Comparison of ENCODE assay signal across 1 cellular context in genomic region chr1:25924454-25924853, GRCh38.
A peak's percentile ranks its signal among the peaks of the same experiment; 100 is the strongest.
TF ChIP-seq lines count a peak whose summit lies in the region.

No MANE protein-coding gene starts in this region.

TF ChIP-seq in K562, 482 proteins besides CTCF, POLR2A, EP300 and RAD21 (continued from another document and continues in another):
- TF ChIP-seq TRIM25 (IDR thresholded peaks at IDR 0.05; ENCODE audit: borderline replicate concordance), result no peak
- TF ChIP-seq ZBTB34 (CRISPR knock-in tag; IDR thresholded peaks at IDR 0.05), result no peak
- TF ChIP-seq KDM1A (IDR thresholded peaks at IDR 0.05), result no peak
- TF ChIP-seq TBL1XR1 (IDR thresholded peaks at IDR 0.05; ENCODE audit: low read length in 2 of 2), result no peak
- peak; percentile 75; the same call in 1 of the 2 replicates for TF ChIP-seq TEAD4 (IDR thresholded peaks at IDR 0.05; ENCODE audit: low read length)
- TF ChIP-seq TEAD4 (CRISPR knock-in tag; IDR thresholded peaks at IDR 0.05; ENCODE audit: borderline replicate concordance), result no peak
- no peak for TF ChIP-seq CHD1 (IDR thresholded peaks at IDR 0.05; ENCODE audit: low read length)
- TF ChIP-seq NFIX (CRISPR knock-in tag; IDR thresholded peaks at IDR 0.05; ENCODE audit: low read depth), result no peak
- TF ChIP-seq MCM7 (IDR thresholded peaks at IDR 0.05), result no peak
- TF ChIP-seq KDM2B (CRISPR knock-in tag; IDR thresholded peaks at IDR 0.05), result no peak
- TF ChIP-seq MTF1 (CRISPR knock-in tag; IDR thresholded peaks at IDR 0.05; ENCODE audit: borderline replicate concordance), result no peak
- TF ChIP-seq MBD1 (CRISPR knock-in tag; IDR thresholded peaks at IDR 0.05), result no peak
- peak in 1 of 2 experiments; percentile 25; a peak in 1 of 4 replicates for TF ChIP-seq FOXA3 (CRISPR knock-in tag; conservative IDR thresholded peaks at IDR 0.05 in 1 of 2, IDR thresholded peaks at IDR 0.05 in 1 of 2)
- TF ChIP-seq PTTG1 (tag; IDR thresholded peaks at IDR 0.05; ENCODE audit: low read depth), result no peak
- no peak for TF ChIP-seq FOXK1 (CRISPR knock-in tag; IDR thresholded peaks at IDR 0.05; ENCODE audit: borderline replicate concordance)
- peak; percentile 9; the same call in 1 of the 2 replicates for TF ChIP-seq SOX6 (IDR thresholded peaks at IDR 0.05)
- no peak for TF ChIP-seq NFATC3 (IDR thresholded peaks at IDR 0.05)
- no peak for TF ChIP-seq IRF9 (tag; IDR thresholded peaks at IDR 0.05)
- no peak for TF ChIP-seq ELK1 (CRISPR knock-in tag; IDR thresholded peaks at IDR 0.05)
- TF ChIP-seq ATF7 (IDR thresholded peaks at IDR 0.05), result no peak
- no peak for TF ChIP-seq ZNF668 (CRISPR knock-in tag; IDR thresholded peaks at IDR 0.05)
- TF ChIP-seq RB1 (IDR thresholded peaks at IDR 0.05; ENCODE audit: low read depth), result no peak
- no peak for TF ChIP-seq ZBTB33 (CRISPR knock-in tag; IDR thresholded peaks at IDR 0.05)
- no peak for TF ChIP-seq ZBTB17 (CRISPR knock-in tag; IDR thresholded peaks at IDR 0.05)
- TF ChIP-seq VEZF1 (CRISPR knock-in tag; IDR thresholded peaks at IDR 0.05), result peak; percentile 20; the same call in 1 of the 2 replicates
- TF ChIP-seq DDX20 (tag; IDR thresholded peaks at IDR 0.05; ENCODE audit: low read depth), result no peak
- no peak for TF ChIP-seq E2F6 (IDR thresholded peaks at IDR 0.05; ENCODE audit: borderline replicate concordance in 1 of 2, extremely low read depth in 1 of 2, insufficient read depth in 1 of 2, insufficient read length in 1 of 2, low read depth in 1 of 2, low read length in 1 of 2, poor library complexity in 1 of 2, severe bottlenecking in 1 of 2)
- TF ChIP-seq PHF8 (IDR thresholded peaks at IDR 0.05; ENCODE audit: borderline replicate concordance, low read length), result no peak
- no peak for TF ChIP-seq ZNF764 (CRISPR knock-in tag; IDR thresholded peaks at IDR 0.05; ENCODE audit: low read depth)
- peak; percentile 61 for TF ChIP-seq SMARCA4 (IDR thresholded peaks at IDR 0.05)
- TF ChIP-seq HDGF (IDR thresholded peaks at IDR 0.05), result no peak
- no peak for TF ChIP-seq SRSF3 (IDR thresholded peaks at IDR 0.05; ENCODE audit: insufficient read depth, low read length)
- no peak for TF ChIP-seq DLX4 (CRISPR knock-in tag; IDR thresholded peaks at IDR 0.05)
- no peak for TF ChIP-seq ZNF408 (CRISPR knock-in tag; IDR thresholded peaks at IDR 0.05; ENCODE audit: low read depth)
- TF ChIP-seq CREB3 (tag; conservative IDR thresholded peaks at IDR 0.05; ENCODE audit: low read depth), result no peak
- TF ChIP-seq CBX5 (IDR thresholded peaks at IDR 0.05; ENCODE audit: borderline replicate concordance, low read depth), result no peak
- no peak for TF ChIP-seq ZNF398 (CRISPR knock-in tag; IDR thresholded peaks at IDR 0.05)
- no peak for TF ChIP-seq ELK3 (CRISPR knock-in tag; IDR thresholded peaks at IDR 0.05)
- no peak for TF ChIP-seq ETV1 (tag; conservative IDR thresholded peaks at IDR 0.05; ENCODE audit: low read depth)
- TF ChIP-seq ARNT (IDR thresholded peaks at IDR 0.05), result peak in 1 of 2 experiments; percentile 33; a peak in 1 of 4 replicates
- no peak for TF ChIP-seq ZNF165 (CRISPR knock-in tag; IDR thresholded peaks at IDR 0.05; ENCODE audit: borderline replicate concordance)
- TF ChIP-seq PKNOX1 (IDR thresholded peaks at IDR 0.05), result peak; percentile 32; the same call in 1 of the 2 replicates
- TF ChIP-seq ADNP (tag; IDR thresholded peaks at IDR 0.05), result 0 out of 2 replicates have a peak, but pooled peaks have one; percentile 17
- TF ChIP-seq MLX (CRISPR knock-in tag; conservative IDR thresholded peaks at IDR 0.05), result no peak
- TF ChIP-seq RBM22 (IDR thresholded peaks at IDR 0.05; ENCODE audit: low read depth, low read length, poor library complexity, severe bottlenecking), result no peak
